In genomic region chr7:74372060-74372408, GRCh38 we compare ENCODE assay signal across 1 cellular context.
TF ChIP-seq lines count a peak whose summit lies in the region.

No MANE protein-coding gene starts in this region.

TF ChIP-seq in H1, 55 proteins besides CTCF, POLR2A, EP300 and RAD21 (continued from another document):
- TF ChIP-seq CHD7 (IDR thresholded peaks at IDR 0.05; ENCODE audit: insufficient replicate concordance, low read length), result no peak
- TF ChIP-seq BCL11A (IDR thresholded peaks at IDR 0.05; ENCODE audit: low read depth in 2 of 2, low read length in 2 of 2), result no peak
- no peak for TF ChIP-seq NANOG (IDR thresholded peaks at IDR 0.05; ENCODE audit: insufficient read depth, low read depth, low read length, poor library complexity, severe bottlenecking)
- no peak for TF ChIP-seq PHF8 (conservative IDR thresholded peaks at IDR 0.05; ENCODE audit: low read depth, low read length)
- no peak for TF ChIP-seq E2F6 (IDR thresholded peaks at IDR 0.05)
- no peak for TF ChIP-seq CHD2 (IDR thresholded peaks at IDR 0.05; ENCODE audit: low read length)
- TF ChIP-seq YY1 (IDR thresholded peaks at IDR 0.05; ENCODE audit: low read depth, low read length), result no peak
- TF ChIP-seq SP1 (IDR thresholded peaks at IDR 0.05; ENCODE audit: low read depth, low read length), result no peak
- no peak for TF ChIP-seq RFX5 (IDR thresholded peaks at IDR 0.05; ENCODE audit: borderline replicate concordance, low read depth, low read length)
